ENCODE assay signal across 22 cellular contexts in genomic region chr20:44026932-44027685, GRCh38.
DNase-seq lines count a peak whose midpoint lies in the region; ATAC-seq and TF ChIP-seq lines count a peak whose summit lies in the region.
"Had no signal": no experiment of that assay in that cellular context is flagged by ENCODE, and none has a peak within 500 bp of the region (broad histone marks: within the 10 kb centered on the region; RNA-seq: fewer than 3 reads in every experiment).

No MANE protein-coding gene starts in this region.

- H3K9ac ChIP-seq in adipocyte (ENCODE audit: low read length) = no peak overlapping the region
- no peak overlapping the region for H3K9ac ChIP-seq in neuronal stem cell (ENCODE audit: low read depth, low read length, poor library complexity)

- no peak overlapping the region for H3K4me3 Mint-ChIP-seq in activated naive CD8-positive, alpha-beta T cell treated with anti-CD3 and anti-CD28 coated beads for 36 hours
- H3K4me3 Mint-ChIP-seq: activated CD4-positive, alpha-beta T cell treated with anti-CD3 and anti-CD28 coated beads, Interleukin-2, amount 10 ng/mL, durations not matched to agents 24 days and 14 days; activated T-cell treated with anti-CD3 and anti-CD28 coated beads, Interleukin-2, amount 50 U/mL, for 4 hours; stimulated activated effector memory CD8-positive, alpha-beta T cell treated with anti-CD3 and anti-CD28 coated beads, Interleukin-12 subunit alpha, Interleukin-12 subunit beta, amount 100 ng/mL, for 72 hours had no signal

- no peak for TF ChIP-seq POLR2A in esophagus muscularis mucosa (IDR thresholded peaks at IDR 0.05; ENCODE audit: low read depth)

- H3K4me3 ChIP-seq in adipocyte (ENCODE audit: low read length) (no peak overlapping the region), neuronal stem cell (ENCODE audit: low read length in 2 of 2) (no peak overlapping the region), esophagus muscularis mucosa (no peak overlapping the region)
- H3K4me3 ChIP-seq: dorsolateral prefrontal cortex, heart left ventricle, thyroid gland had no signal

- H2AFZ ChIP-seq in neuronal stem cell (ENCODE audit: low read length) = no peak overlapping the region

- no peak overlapping the region for H4K91ac ChIP-seq in neuronal stem cell (ENCODE audit: low read depth, low read length, poor library complexity)

- H3K27me3 ChIP-seq in adipocyte (replicated peaks; ENCODE audit: control insufficient read depth, insufficient read depth, low read length) (peaks cover 24% of the 10 kb centered on the region), neuronal stem cell (ENCODE audit: control insufficient read depth in 3 of 3, insufficient read depth in 3 of 3, low read depth in 1 of 3, low read length in 3 of 3) (peaks cover 0 to 4% (median 0%) of the 10 kb centered on the region in 3 experiments), esophagus muscularis mucosa (no peaks in the 10 kb centered on the region)
- H3K27me3 ChIP-seq: BE2C, thyroid gland had no signal

- no peak overlapping the region for H3K23ac ChIP-seq in neuronal stem cell (ENCODE audit: low read depth, low read length, poor library complexity)

- H3K4me1 ChIP-seq in adipocyte (ENCODE audit: control insufficient read depth, insufficient read depth, low read length) (peaks cover 9% of the 10 kb centered on the region), neuronal stem cell (ENCODE audit: control insufficient read depth in 2 of 2, insufficient read depth in 1 of 2, low read depth in 1 of 2, low read length in 2 of 2) (no peaks in the 10 kb centered on the region), esophagus muscularis mucosa (no peaks in the 10 kb centered on the region)
- H3K4me1 ChIP-seq: BE2C, heart left ventricle, thyroid gland had no signal

- no peak overlapping the region for H3K4ac ChIP-seq in neuronal stem cell (ENCODE audit: low read length)

- H2BK15ac ChIP-seq in neuronal stem cell (ENCODE audit: low read length) = no peak overlapping the region

- H3K9me3 ChIP-seq in adipocyte (ENCODE audit: control insufficient read depth, low read length) = peaks cover 3% of the 10 kb centered on the region
- peaks cover 0 to 6% of the 10 kb centered on the region in 2 donors for H3K9me3 ChIP-seq in neuronal stem cell (replicated peaks in 1 of 2; ENCODE audit: control insufficient read depth in 2 of 2, insufficient read depth in 1 of 2, low read depth in 1 of 2, low read length in 2 of 2)
- no peaks in the 10 kb centered on the region for H3K9me3 ChIP-seq in esophagus muscularis mucosa
- H3K9me3 ChIP-seq: BE2C, heart left ventricle, thyroid gland had no signal

- H3K27ac Mint-ChIP-seq in activated naive CD8-positive, alpha-beta T cell treated with anti-CD3 and anti-CD28 coated beads for 36 hours = no peak overlapping the region
- H3K27ac Mint-ChIP-seq: activated CD4-positive, alpha-beta T cell treated with anti-CD3 and anti-CD28 coated beads, Interleukin-2, amount 10 ng/mL, durations not matched to agents 24 days and 14 days; stimulated activated effector memory CD8-positive, alpha-beta T cell treated with anti-CD3 and anti-CD28 coated beads, Interleukin-12 subunit alpha, Interleukin-12 subunit beta, amount 100 ng/mL, for 72 hours had no signal

- no peak overlapping the region for H2AK5ac ChIP-seq in neuronal stem cell (ENCODE audit: low read depth, low read length)

- TF ChIP-seq CTCF in AG09319 (IDR thresholded peaks at IDR 0.05; ENCODE audit: low read depth, low read length) (no peak), esophagus muscularis mucosa (IDR thresholded peaks at IDR 0.05) (no peak)

- H4K8ac ChIP-seq in neuronal stem cell (ENCODE audit: low read depth, low read length) = no peak overlapping the region

- intact Hi-C loops in esophagus muscularis mucosa (cut with DNase I) = no loop called here

- ATAC-seq in GM18498 (IDR thresholded peaks at IDR 0.05; ENCODE audit: unreplicated experiment) = no peak
- ATAC-seq: activated T-cell treated with anti-CD3 and anti-CD28 coated beads, Interleukin-2, amount 50 U/mL, for 4 hours; heart left ventricle; stimulated activated effector memory CD8-positive, alpha-beta T cell treated with anti-CD3 and anti-CD28 coated beads, Interleukin-12 subunit alpha, Interleukin-12 subunit beta, amount 100 ng/mL, for 72 hours had no signal

- H2BK120ac ChIP-seq in neuronal stem cell (ENCODE audit: low read depth, low read length) = no peak overlapping the region

- H3K18ac ChIP-seq in neuronal stem cell (ENCODE audit: low read length) = peak overlapping the region; percentile 19

- H2BK12ac ChIP-seq in neuronal stem cell (ENCODE audit: low read length) = no peak overlapping the region

- no peaks in the 10 kb centered on the region for H3K79me1 ChIP-seq in neuronal stem cell (ENCODE audit: low read depth, low read length)

- WGBS in neuronal stem cell (ENCODE audit: extremely low coverage in 2 of 2, insufficient read length in 2 of 2, insufficient replicate concordance in 1 of 2), 2 donors = no CpG with 5 or more reads among the region's 13 CpGs
- WGBS in esophagus muscularis mucosa = 80% methylated on average over 13 of the region's 13 CpGs

- no peak overlapping the region for H3K14ac ChIP-seq in neuronal stem cell (ENCODE audit: low read length)

- H3K36me3 Mint-ChIP-seq in activated naive CD8-positive, alpha-beta T cell treated with anti-CD3 and anti-CD28 coated beads for 36 hours = no peaks in the 10 kb centered on the region

- H3K27me3 Mint-ChIP-seq in activated naive CD8-positive, alpha-beta T cell treated with anti-CD3 and anti-CD28 coated beads for 36 hours = peaks cover 12% of the 10 kb centered on the region

- no peak overlapping the region for H3K4me2 ChIP-seq in neuronal stem cell (ENCODE audit: insufficient read depth, low read length, poor library complexity, severe bottlenecking)

- H3K4me1 Mint-ChIP-seq in activated naive CD8-positive, alpha-beta T cell treated with anti-CD3 and anti-CD28 coated beads for 36 hours = peaks cover 19% of the 10 kb centered on the region

- no peaks in the 10 kb centered on the region for H3K9me3 Mint-ChIP-seq in activated naive CD8-positive, alpha-beta T cell treated with anti-CD3 and anti-CD28 coated beads for 36 hours
- H3K9me3 Mint-ChIP-seq: activated T-cell treated with anti-CD3 and anti-CD28 coated beads, Interleukin-2, amount 50 U/mL, for 4 hours; immature natural killer cell; stimulated activated effector memory CD8-positive, alpha-beta T cell treated with anti-CD3 and anti-CD28 coated beads, Interleukin-12 subunit alpha, Interleukin-12 subunit beta, amount 100 ng/mL, for 72 hours had no signal

- H3K36me3 ChIP-seq in adipocyte (ENCODE audit: control insufficient read depth, insufficient read depth, low read length, severe bottlenecking) (no peaks in the 10 kb centered on the region), neuronal stem cell (replicated peaks in 1 of 2; ENCODE audit: control insufficient read depth in 2 of 2, insufficient read depth in 2 of 2, low read length in 2 of 2) (no peaks in the 10 kb centered on the region), esophagus muscularis mucosa (no peaks in the 10 kb centered on the region)
- H3K36me3 ChIP-seq: BE2C, heart left ventricle, thyroid gland had no signal

- no peak overlapping the region for H2BK5ac ChIP-seq in neuronal stem cell (ENCODE audit: low read length)

- TF ChIP-seq EP300 in esophagus muscularis mucosa (IDR thresholded peaks at IDR 0.05) = no peak

- H3K27ac ChIP-seq in neuronal stem cell (replicated peaks; ENCODE audit: low read length) = no peak overlapping the region
- H3K27ac ChIP-seq in esophagus muscularis mucosa (replicated peaks in 1 of 4) = no peak overlapping the region
- H3K27ac ChIP-seq: dorsolateral prefrontal cortex, heart left ventricle, thyroid gland had no signal

- DNase-seq in AG09319 (ENCODE audit: extremely low read depth, low read depth) (peak; percentile 5), GM04503 (ENCODE audit: low read depth) (peak; percentile 34), adipocyte (ENCODE audit: low read depth) (peak; percentile 20), neuronal stem cell (ENCODE audit: low spot score) (no peak), esophagus muscularis mucosa (ENCODE audit: extremely low spot score) (no peak)
- no peak for DNase-seq in activated naive CD8-positive, alpha-beta T cell treated with anti-CD3 and anti-CD28 coated beads for 36 hours
- DNase-seq: activated CD4-positive, alpha-beta T cell treated with anti-CD3 and anti-CD28 coated beads, Interleukin-2, amount 10 ng/mL, durations not matched to agents 24 days and 14 days; activated T-cell treated with anti-CD3 and anti-CD28 coated beads, Interleukin-2, amount 50 U/mL, for 4 hours; BE2C; dorsolateral prefrontal cortex; HCEC 1CT; heart left ventricle; immature natural killer cell; NCI-H1105; NCI-H2081 treated with DMSO at 0.1 percent for 48 hours; nucleus accumbens; retina; Right ventricle myocardium superior; T-helper 1 cell; thyroid gland had no signal

Comparison
In these comparisons a context has a peak if more than half of its experiments do, and no peak if none do; other contexts are left out.
1. DNase-seq: peak in AG09319 (single experiment), GM04503 (single experiment) and adipocyte (single experiment); none in neuronal stem cell (single experiment), esophagus muscularis mucosa (single experiment) and activated naive CD8-positive, alpha-beta T cell treated with anti-CD3 and anti-CD28 coated beads for 36 hours (single experiment).